Comparison of ENCODE assay signal across 13 cellular contexts in the genomic region with DNA sequence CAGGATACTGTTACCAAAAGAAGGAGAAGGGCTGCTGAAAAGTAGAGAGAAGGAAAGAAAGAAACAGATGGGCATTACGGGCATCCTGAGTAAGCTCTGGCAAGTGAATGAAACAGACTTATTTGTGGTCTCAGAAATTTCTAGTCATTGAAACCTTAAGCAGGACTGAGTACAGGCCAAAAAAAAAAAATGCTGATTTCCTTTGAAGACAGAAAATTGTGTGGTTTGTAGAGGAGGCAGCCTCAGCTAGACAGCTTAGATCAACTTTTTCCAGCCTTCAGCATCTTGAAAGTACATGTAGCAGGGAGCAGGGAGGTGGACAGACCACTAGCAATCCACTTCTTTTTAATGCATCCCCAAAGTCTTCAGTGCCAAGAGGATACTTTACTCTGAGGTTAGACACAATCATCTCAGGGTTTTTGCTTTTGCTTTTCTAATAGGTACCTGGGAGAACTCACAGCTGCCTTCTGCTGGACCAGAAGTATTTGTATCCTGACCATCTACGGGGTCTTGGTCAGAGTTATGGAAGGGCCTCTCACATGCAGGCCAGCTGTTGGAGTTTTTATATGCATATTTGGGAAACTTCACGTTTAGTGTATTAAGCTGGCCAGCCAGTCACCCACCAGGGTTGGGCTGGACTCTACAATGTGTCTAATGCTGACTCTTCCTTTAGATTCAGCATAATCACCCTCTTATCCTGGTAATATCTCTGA. TPM values are rescaled to one million over a fixed set of nuclear protein-coding genes. Genes with fewer than 3 reads are reported as not detected.
A peak's percentile ranks its signal among the peaks of the same experiment; 100 is the strongest.
DNase-seq lines count a peak whose midpoint lies in the region; ATAC-seq and TF ChIP-seq lines count a peak whose summit lies in the region.
"Had no signal": no experiment of that assay in that cellular context is flagged by ENCODE, and none has a peak within 500 bp of the region (broad histone marks: within the 10 kb centered on the region; RNA-seq: fewer than 3 reads in every experiment).

No MANE protein-coding gene starts in this region.

- ATAC-seq in gastrocnemius medialis: no peak

- CTCF ChIA-PET in activated CD4-positive, alpha-beta memory T cell treated with anti-CD3 and anti-CD28 coated beads for 36 hours (lab: Charles Lee): interaction anchor here (0.8 to 2.4 kb wide), 4 partner anchors 9 to 164 kb away, joined by 3 to 14 read pairs (median 6); no protein-coding TSS in a partner anchor
- CTCF ChIA-PET in HEK293T (lab: Yijun Ruan, JAX): no interaction called here

- intact Hi-C loops in activated CD4-positive, alpha-beta memory T cell treated with anti-CD3 and anti-CD28 coated beads for 36 hours (cut with micrococcal nuclease): no loop called here
- intact Hi-C loops in gastrocnemius medialis (cut with DNase I; ENCODE audit: low total_unique reads): no loop called here

- H3K9me3 Mint-ChIP-seq in activated CD4-positive, alpha-beta memory T cell treated with anti-CD3 and anti-CD28 coated beads for 36 hours: no peaks in the 10 kb centered on the region

- no peak overlapping the region for H3K4me3 Mint-ChIP-seq in activated CD4-positive, alpha-beta memory T cell treated with anti-CD3 and anti-CD28 coated beads for 36 hours

- H3K27ac ChIP-seq in gastrocnemius medialis: peak overlapping the region; percentile 66 to 77 (median 67)

- no peak for TF ChIP-seq POLR2A in gastrocnemius medialis (IDR thresholded peaks at IDR 0.05)

- H3K4me3 ChIP-seq in foreskin fibroblast (ENCODE audit: low read depth in 1 of 2, low read length in 2 of 2) (no peak overlapping the region), gastrocnemius medialis (no peak overlapping the region)

- in situ Hi-C loops in gastrocnemius medialis (cut with MboI; ENCODE audit: low sequenced_read_pairs in 4 of 4): loop anchor here in 1 of 4 donors (25.0 kb wide), 1 partner anchor 109 kb away; no protein-coding TSS in a partner anchor

- H3K27me3 Mint-ChIP-seq in activated CD4-positive, alpha-beta memory T cell treated with anti-CD3 and anti-CD28 coated beads for 36 hours: no peaks in the 10 kb centered on the region

- H3K4me1 Mint-ChIP-seq in activated CD4-positive, alpha-beta memory T cell treated with anti-CD3 and anti-CD28 coated beads for 36 hours (ENCODE audit: low read depth): peaks cover 27% of the 10 kb centered on the region

- no peaks in the 10 kb centered on the region for H3K36me3 Mint-ChIP-seq in activated CD4-positive, alpha-beta memory T cell treated with anti-CD3 and anti-CD28 coated beads for 36 hours

- no peaks in the 10 kb centered on the region for H3K36me3 ChIP-seq in gastrocnemius medialis

- peak; percentile 22 for DNase-seq in HCEC 1CT
- no peak for DNase-seq in activated CD4-positive, alpha-beta memory T cell treated with anti-CD3 and anti-CD28 coated beads for 36 hours
- peak; percentile 39 to 74 for DNase-seq in foreskin fibroblast
- no peak for DNase-seq in gastrocnemius medialis
- no peak for DNase-seq in GM19240 (ENCODE audit: insufficient read length, low spot score)
- DNase-seq in effector CD4-positive, alpha-beta T cell: no peak
- DNase-seq in HEK293T (ENCODE audit: extremely low spot score): no peak
- DNase-seq in ecto neural progenitor cell (ENCODE audit: low spot score): no peak
- DNase-seq: DMS153, erythroblast, kidney, NCI-H1105 treated with DMSO at 0.1 percent for 48 hours, NCI-H69 had no signal

- peak overlapping the region; percentile 53 for H3K27ac Mint-ChIP-seq in activated CD4-positive, alpha-beta memory T cell treated with anti-CD3 and anti-CD28 coated beads for 36 hours

- H3K4me1 ChIP-seq in gastrocnemius medialis: peaks cover 5 to 21% of the 10 kb centered on the region in 2 donors

- no peaks in the 10 kb centered on the region for H3K27me3 ChIP-seq in gastrocnemius medialis

- TF ChIP-seq CTCF in foreskin fibroblast (IDR thresholded peaks at IDR 0.05; ENCODE audit: low read depth, low read length): no peak
- no peak for TF ChIP-seq CTCF in gastrocnemius medialis (IDR thresholded peaks at IDR 0.05 in 4 of 5, conservative IDR thresholded peaks at IDR 0.05 in 1 of 5)

- POLR2A ChIA-PET in activated CD4-positive, alpha-beta memory T cell treated with anti-CD3 and anti-CD28 coated beads for 36 hours (lab: Charles Lee): interaction anchor here (0.9 kb wide), 1 partner anchor 16 kb away, joined by 3 read pairs; no protein-coding TSS in a partner anchor
- POLR2A ChIA-PET in HEK293T (lab: Yijun Ruan, JAX): no interaction called here

- no peaks in the 10 kb centered on the region for H3K9me3 ChIP-seq in gastrocnemius medialis

TF ChIP-seq in HEK293T, 16 proteins besides CTCF, POLR2A, EP300 and RAD21:
- no peak for TF ChIP-seq BHLHE40 (IDR thresholded peaks at IDR 0.05; ENCODE audit: borderline replicate concordance)
- TF ChIP-seq LEF1 (IDR thresholded peaks at IDR 0.05; ENCODE audit: borderline replicate concordance): no peak
- TF ChIP-seq ELF4 (IDR thresholded peaks at IDR 0.05): no peak
- TF ChIP-seq SP1 (IDR thresholded peaks at IDR 0.05): no peak
- TF ChIP-seq L3MBTL2 (conservative IDR thresholded peaks at IDR 0.05): no peak
- TF ChIP-seq CTBP1 (IDR thresholded peaks at IDR 0.05; ENCODE audit: borderline replicate concordance): no peak
- TF ChIP-seq TARDBP (IDR thresholded peaks at IDR 0.05): no peak
- TF ChIP-seq FOXA1 (IDR thresholded peaks at IDR 0.05): no peak

RNA-seq across cellular contexts. Expression of a gene that starts 10.6 kb away (rescaled TPM):
- total RNA-seq in activated CD4-positive, alpha-beta memory T cell treated with anti-CD3 and anti-CD28 coated beads for 36 hours: 100 to 1,000 TPM; 388 to 419 TPM
- total RNA-seq in gastrocnemius medialis: 10 to 100 TPM; 48.6 to 93.8 (median 74.9) TPM

Comparison
In these comparisons a context has a peak if more than half of its experiments do, and no peak if none do; other contexts are left out.
1. DNase-seq: peak in HCEC 1CT (single experiment) and foreskin fibroblast (2 of 2); none in activated CD4-positive, alpha-beta memory T cell treated with anti-CD3 and anti-CD28 coated beads for 36 hours (single experiment), gastrocnemius medialis (0 of 2), GM19240 (single experiment), effector CD4-positive, alpha-beta T cell (single experiment), HEK293T (single experiment) and ecto neural progenitor cell (single experiment).
2. RNA of a gene that starts 10.6 kb away (total RNA-seq): 388 to 419 TPM in activated CD4-positive, alpha-beta memory T cell treated with anti-CD3 and anti-CD28 coated beads for 36 hours; 48.6 to 93.8 TPM in gastrocnemius medialis; every median in the first group is over 4 times any median in the second.